Comparison of ENCODE assay signal across 8 cellular contexts in the genomic region with DNA sequence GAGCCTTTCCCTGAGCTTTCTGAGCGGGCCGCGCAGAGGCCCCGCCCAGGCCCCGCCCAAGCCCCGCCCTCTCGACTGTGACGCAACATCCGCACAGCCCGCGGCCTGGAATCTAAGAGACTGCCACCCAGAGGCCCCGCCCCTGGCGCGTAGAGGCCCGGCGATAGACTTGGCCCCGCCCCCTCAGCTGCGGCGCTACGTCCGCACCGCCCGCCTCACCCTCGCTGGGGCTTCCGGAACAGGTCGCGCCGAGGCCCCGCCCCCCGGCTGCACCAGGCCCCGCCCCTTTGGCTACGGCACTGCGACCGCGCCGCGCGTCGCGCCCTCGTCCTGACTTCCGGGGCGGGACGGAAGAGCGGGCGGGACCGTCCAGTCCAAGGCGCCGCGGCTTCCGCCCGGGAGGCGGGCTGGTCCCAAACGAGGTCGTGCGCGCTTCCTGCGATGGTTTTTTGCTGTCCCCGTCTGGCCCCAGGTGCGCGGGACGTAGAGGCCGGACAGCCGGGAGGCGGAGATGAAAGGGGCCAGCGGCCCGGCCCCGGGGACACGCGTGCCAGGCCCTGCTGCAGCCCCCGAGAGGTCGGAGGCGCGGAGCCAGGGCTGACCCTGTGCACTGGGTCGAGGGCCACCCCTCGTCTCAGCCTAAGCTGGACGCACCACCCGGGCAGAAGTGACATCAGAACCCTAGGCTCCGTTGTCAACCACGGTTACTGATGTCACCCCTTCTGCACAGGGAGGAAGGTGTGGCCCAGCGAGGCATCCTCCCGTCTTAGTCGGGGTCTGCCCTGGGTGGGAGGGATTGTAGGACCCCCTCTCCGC. TPM values are rescaled to one million over a fixed set of nuclear protein-coding genes. Genes with fewer than 3 reads are reported as not detected.
DNase-seq lines count a peak whose midpoint lies in the region; ATAC-seq, FAIRE-seq and TF ChIP-seq lines count a peak whose summit lies in the region.

No MANE protein-coding gene starts in this region.

- H3K9me3 ChIP-seq in AG04450 (ENCODE audit: control insufficient read depth, insufficient read depth, low read length) (no peaks in the 10 kb centered on the region; the same call in 1 of the 2 replicates), mammary epithelial cell (replicated peaks; ENCODE audit: insufficient read depth, low read length) (no peaks in the 10 kb centered on the region), small intestine (ENCODE audit: control insufficient read depth, low read depth) (no peaks in the 10 kb centered on the region)

- DNase-seq in AG04450 (ENCODE audit: low read depth, low spot score) (peak; percentile 97), NCI-H2196 (lab: John Stamatoyannopoulos, UW; ENCODE audit: unreplicated experiment) (peak; percentile 99), mammary epithelial cell (peak; percentile 97), iPS-NIHi7 (ENCODE audit: extremely low spot score) (peak; percentile 100), small intestine (peak; percentile 99)

- BruUV-seq in mammary epithelial cell (replicated peaks; lab: Mats Ljungman, UMichigan) = TSS peak; percentile 62

- peaks cover 19% of the 10 kb centered on the region for H3K4me1 ChIP-seq in mammary epithelial cell (ENCODE audit: insufficient read depth, low read length)
- H3K4me1 ChIP-seq in small intestine (ENCODE audit: control insufficient read depth in 2 of 2, insufficient read depth in 1 of 2, low read depth in 1 of 2, low read length in 1 of 2) = peaks cover 0 to 3% of the 10 kb centered on the region in 2 donors

- H2AFZ ChIP-seq in mammary epithelial cell (ENCODE audit: low read depth, low read length) = peak overlapping the region; percentile 84

- WGBS in mammary epithelial cell (ENCODE audit: low coverage, missing lambda C conversion rate) = 3% methylated on average over 20 of the region's 84 CpGs
- WGBS in small intestine, 3 donors = 0 to 1% (median 1%) methylated on average over 70 to 84 of the region's 84 CpGs

- dilution Hi-C loops in mammary epithelial cell (cut with HindIII; ENCODE audit: low sequenced_read_pairs) = no loop called here

- H3K4me3 ChIP-seq in AG04450 (ENCODE audit: low read depth, low read length) (peak overlapping the region; percentile 79), WI38 (ENCODE audit: low read depth, low read length) (peak overlapping the region; percentile 86), mammary epithelial cell (replicated peaks in 1 of 3; ENCODE audit: insufficient read depth in 1 of 3, low read depth in 2 of 3, low read length in 3 of 3) (peak overlapping the region; percentile 74 to 89 (median 87)), small intestine (ENCODE audit: low read depth in 1 of 2, low read length in 2 of 2) (peak overlapping the region; percentile 71 to 80)

- ATAC-seq in GM18867 (IDR thresholded peaks at IDR 0.05; ENCODE audit: unreplicated experiment) (peak; percentile 88), HG03095 (IDR thresholded peaks at IDR 0.05; ENCODE audit: unreplicated experiment) (peak; percentile 85)

- no peak for TF ChIP-seq CTCF in AG04450 (IDR thresholded peaks at IDR 0.05; ENCODE audit: low read depth, low read length)
- TF ChIP-seq CTCF in WI38 (IDR thresholded peaks at IDR 0.05; ENCODE audit: low read depth, low read length) = no peak
- TF ChIP-seq CTCF in mammary epithelial cell (conservative IDR thresholded peaks at IDR 0.05 in 1 of 2, IDR thresholded peaks at IDR 0.05 in 1 of 2; ENCODE audit: extremely low read depth in 1 of 2, insufficient read depth in 1 of 2, low read depth in 1 of 2, low read length in 2 of 2) = no peak

- H3K27me3 ChIP-seq in AG04450 (ENCODE audit: control insufficient read depth, insufficient read depth, low read length) = no peaks in the 10 kb centered on the region
- H3K27me3 ChIP-seq in mammary epithelial cell (ENCODE audit: insufficient read depth, low read length) = no peaks in the 10 kb centered on the region
- H3K27me3 ChIP-seq in small intestine (ENCODE audit: control insufficient read depth in 2 of 2, insufficient read depth in 2 of 2, low read length in 2 of 2) = no peaks in the 10 kb centered on the region

- peak overlapping the region; percentile 100 for H3K4me2 ChIP-seq in mammary epithelial cell (ENCODE audit: insufficient read depth, low read depth, low read length)

- intact Hi-C loops in mammary epithelial cell (cut with micrococcal nuclease) = loop anchor here (1.0 to 2.0 kb wide), 5 partner anchors 20 to 79 kb away; no protein-coding TSS in a partner anchor

- in situ Hi-C loops in mammary epithelial cell (cut with MboI; ENCODE audit: low sequenced_read_pairs in 2 of 2) = no loop called here

- POLR2A ChIA-PET in AG04450 (lab: Yijun Ruan, JAX) = interaction anchor here (0.6 to 2.0 kb wide), 10 partner anchors 10 to 890 kb away, joined by 3 to 6 read pairs (median 4); no protein-coding TSS in a partner anchor

- H3K9ac ChIP-seq in mammary epithelial cell (ENCODE audit: insufficient read depth, low read length) = peak overlapping the region; percentile 71

- H3K36me3 ChIP-seq in mammary epithelial cell (ENCODE audit: insufficient read depth, low read length) (no peaks in the 10 kb centered on the region), small intestine (ENCODE audit: control insufficient read depth in 2 of 2, insufficient read depth in 2 of 2, low read length in 2 of 2) (no peaks in the 10 kb centered on the region)

- no peaks in the 10 kb centered on the region for H4K20me1 ChIP-seq in mammary epithelial cell (ENCODE audit: insufficient read depth, low read length)

- CTCF ChIA-PET in AG04450 (lab: Charles Lee) (interaction anchor here (0.8 to 1.4 kb wide), 4 partner anchors 23 to 34 kb away, joined by 3 to 7 read pairs (median 4); no protein-coding TSS in a partner anchor), mammary epithelial cell (lab: Charles Lee; ENCODE audit: low non-redundant PET) (interaction anchor here (0.5 to 1.1 kb wide), 7 partner anchors 9 to 81 kb away, joined by 3 to 23 read pairs (median 9); no protein-coding TSS in a partner anchor)

- no peak for FAIRE-seq in small intestine (lab: Jason Lieb, UNC)

- H3K79me2 ChIP-seq in mammary epithelial cell (ENCODE audit: insufficient read depth, low read length) = peaks cover 12% of the 10 kb centered on the region

- H3K27ac ChIP-seq in AG04450 (ENCODE audit: low read depth, low read length) (peak overlapping the region; percentile 0), mammary epithelial cell (ENCODE audit: insufficient read depth, low read depth, low read length) (peak overlapping the region; percentile 80), small intestine (ENCODE audit: low read depth in 1 of 2, low read length in 1 of 2) (peak overlapping the region; percentile 96)

RNA-seq across cellular contexts. Expression of a gene that starts 59.0 kb away (rescaled TPM):
- polyA plus RNA-seq in AG04450 (2011; rRNA removed) (0.56 and 0.71 TPM in 2 replicates), mammary epithelial cell (0.15 TPM), small intestine (under 1 TPM in 2 of 3 donors, not detected in 1; 0.03 to 0.22 TPM)
- polyA minus RNA-seq in AG04450 (2011; rRNA and poly(A)+ RNA removed) = 0.37 and 0.43 TPM in 2 replicates
- under 1 TPM; 0.31 to 0.50 TPM for total RNA-seq in mammary epithelial cell
- 0.21 TPM for polyA minus RNA-seq in mammary epithelial cell

Comparison
In these comparisons a context has a peak if more than half of its experiments do, and no peak if none do; other contexts are left out.
1. Peak in every context shown above with its lines: DNase-seq, ATAC-seq, H3K4me3 ChIP-seq and H3K27ac ChIP-seq.
2. H3K27ac ChIP-seq: peak in every context shown above with its lines; median percentile 96 in small intestine; 80 in mammary epithelial cell; 0 in AG04450.